1 cellular context compared by ENCODE assay signal in the genomic region with DNA sequence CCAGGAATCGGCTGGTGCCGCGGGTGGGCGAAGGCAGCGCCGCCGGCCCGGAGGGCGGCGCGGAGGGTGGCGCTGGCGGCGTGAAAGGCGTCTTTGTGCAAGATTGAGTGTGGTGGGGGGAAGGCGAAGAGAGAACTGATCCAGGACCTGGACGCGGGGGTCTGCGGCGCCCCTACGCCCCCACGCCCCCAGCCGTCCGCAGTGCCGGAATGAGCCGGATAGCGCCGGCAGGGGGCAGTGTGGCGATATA.
TF ChIP-seq lines count a peak whose summit lies in the region.

No MANE protein-coding gene starts in this region.

TF ChIP-seq in WTC11, 78 proteins besides CTCF, POLR2A, EP300 and RAD21 (continued from another document):
- TF ChIP-seq, protein P1, sequence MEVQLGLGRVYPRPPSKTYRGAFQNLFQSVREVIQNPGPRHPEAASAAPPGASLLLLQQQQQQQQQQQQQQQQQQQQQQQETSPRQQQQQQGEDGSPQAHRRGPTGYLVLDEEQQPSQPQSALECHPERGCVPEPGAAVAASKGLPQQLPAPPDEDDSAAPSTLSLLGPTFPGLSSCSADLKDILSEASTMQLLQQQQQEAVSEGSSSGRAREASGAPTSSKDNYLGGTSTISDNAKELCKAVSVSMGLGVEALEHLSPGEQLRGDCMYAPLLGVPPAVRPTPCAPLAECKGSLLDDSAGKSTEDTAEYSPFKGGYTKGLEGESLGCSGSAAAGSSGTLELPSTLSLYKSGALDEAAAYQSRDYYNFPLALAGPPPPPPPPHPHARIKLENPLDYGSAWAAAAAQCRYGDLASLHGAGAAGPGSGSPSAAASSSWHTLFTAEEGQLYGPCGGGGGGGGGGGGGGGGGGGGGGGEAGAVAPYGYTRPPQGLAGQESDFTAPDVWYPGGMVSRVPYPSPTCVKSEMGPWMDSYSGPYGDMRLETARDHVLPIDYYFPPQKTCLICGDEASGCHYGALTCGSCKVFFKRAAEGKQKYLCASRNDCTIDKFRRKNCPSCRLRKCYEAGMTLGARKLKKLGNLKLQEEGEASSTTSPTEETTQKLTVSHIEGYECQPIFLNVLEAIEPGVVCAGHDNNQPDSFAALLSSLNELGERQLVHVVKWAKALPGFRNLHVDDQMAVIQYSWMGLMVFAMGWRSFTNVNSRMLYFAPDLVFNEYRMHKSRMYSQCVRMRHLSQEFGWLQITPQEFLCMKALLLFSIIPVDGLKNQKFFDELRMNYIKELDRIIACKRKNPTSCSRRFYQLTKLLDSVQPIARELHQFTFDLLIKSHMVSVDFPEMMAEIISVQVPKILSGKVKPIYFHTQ (CRISPR knock-in tag; IDR thresholded peaks at IDR 0.05), result no peak
- TF ChIP-seq PRRX2 (CRISPR knock-in tag; IDR thresholded peaks at IDR 0.05) (no peak), ZSCAN18 (CRISPR knock-in tag; IDR thresholded peaks at IDR 0.05) (no peak), FOXP1 (CRISPR knock-in tag; IDR thresholded peaks at IDR 0.05; ENCODE audit: borderline replicate concordance) (peak; percentile 42; the same call in 1 of the 2 replicates), PRDM15 (CRISPR knock-in tag; IDR thresholded peaks at IDR 0.05) (no peak), SMAD4 (CRISPR knock-in tag; IDR thresholded peaks at IDR 0.05) (no peak), IRF1 (CRISPR knock-in tag; IDR thresholded peaks at IDR 0.05) (no peak), ZNF232 (CRISPR knock-in tag; IDR thresholded peaks at IDR 0.05) (no peak), ZNF396 (CRISPR knock-in tag; IDR thresholded peaks at IDR 0.05; ENCODE audit: borderline replicate concordance) (no peak)
- TF ChIP-seq, protein P2, sequence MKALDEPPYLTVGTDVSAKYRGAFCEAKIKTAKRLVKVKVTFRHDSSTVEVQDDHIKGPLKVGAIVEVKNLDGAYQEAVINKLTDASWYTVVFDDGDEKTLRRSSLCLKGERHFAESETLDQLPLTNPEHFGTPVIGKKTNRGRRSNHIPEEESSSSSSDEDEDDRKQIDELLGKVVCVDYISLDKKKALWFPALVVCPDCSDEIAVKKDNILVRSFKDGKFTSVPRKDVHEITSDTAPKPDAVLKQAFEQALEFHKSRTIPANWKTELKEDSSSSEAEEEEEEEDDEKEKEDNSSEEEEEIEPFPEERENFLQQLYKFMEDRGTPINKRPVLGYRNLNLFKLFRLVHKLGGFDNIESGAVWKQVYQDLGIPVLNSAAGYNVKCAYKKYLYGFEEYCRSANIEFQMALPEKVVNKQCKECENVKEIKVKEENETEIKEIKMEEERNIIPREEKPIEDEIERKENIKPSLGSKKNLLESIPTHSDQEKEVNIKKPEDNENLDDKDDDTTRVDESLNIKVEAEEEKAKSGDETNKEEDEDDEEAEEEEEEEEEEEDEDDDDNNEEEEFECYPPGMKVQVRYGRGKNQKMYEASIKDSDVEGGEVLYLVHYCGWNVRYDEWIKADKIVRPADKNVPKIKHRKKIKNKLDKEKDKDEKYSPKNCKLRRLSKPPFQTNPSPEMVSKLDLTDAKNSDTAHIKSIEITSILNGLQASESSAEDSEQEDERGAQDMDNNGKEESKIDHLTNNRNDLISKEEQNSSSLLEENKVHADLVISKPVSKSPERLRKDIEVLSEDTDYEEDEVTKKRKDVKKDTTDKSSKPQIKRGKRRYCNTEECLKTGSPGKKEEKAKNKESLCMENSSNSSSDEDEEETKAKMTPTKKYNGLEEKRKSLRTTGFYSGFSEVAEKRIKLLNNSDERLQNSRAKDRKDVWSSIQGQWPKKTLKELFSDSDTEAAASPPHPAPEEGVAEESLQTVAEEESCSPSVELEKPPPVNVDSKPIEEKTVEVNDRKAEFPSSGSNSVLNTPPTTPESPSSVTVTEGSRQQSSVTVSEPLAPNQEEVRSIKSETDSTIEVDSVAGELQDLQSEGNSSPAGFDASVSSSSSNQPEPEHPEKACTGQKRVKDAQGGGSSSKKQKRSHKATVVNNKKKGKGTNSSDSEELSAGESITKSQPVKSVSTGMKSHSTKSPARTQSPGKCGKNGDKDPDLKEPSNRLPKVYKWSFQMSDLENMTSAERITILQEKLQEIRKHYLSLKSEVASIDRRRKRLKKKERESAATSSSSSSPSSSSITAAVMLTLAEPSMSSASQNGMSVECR (CRISPR knock-in tag; IDR thresholded peaks at IDR 0.05; ENCODE audit: borderline replicate concordance), result no peak
- TF ChIP-seq, protein P3, sequence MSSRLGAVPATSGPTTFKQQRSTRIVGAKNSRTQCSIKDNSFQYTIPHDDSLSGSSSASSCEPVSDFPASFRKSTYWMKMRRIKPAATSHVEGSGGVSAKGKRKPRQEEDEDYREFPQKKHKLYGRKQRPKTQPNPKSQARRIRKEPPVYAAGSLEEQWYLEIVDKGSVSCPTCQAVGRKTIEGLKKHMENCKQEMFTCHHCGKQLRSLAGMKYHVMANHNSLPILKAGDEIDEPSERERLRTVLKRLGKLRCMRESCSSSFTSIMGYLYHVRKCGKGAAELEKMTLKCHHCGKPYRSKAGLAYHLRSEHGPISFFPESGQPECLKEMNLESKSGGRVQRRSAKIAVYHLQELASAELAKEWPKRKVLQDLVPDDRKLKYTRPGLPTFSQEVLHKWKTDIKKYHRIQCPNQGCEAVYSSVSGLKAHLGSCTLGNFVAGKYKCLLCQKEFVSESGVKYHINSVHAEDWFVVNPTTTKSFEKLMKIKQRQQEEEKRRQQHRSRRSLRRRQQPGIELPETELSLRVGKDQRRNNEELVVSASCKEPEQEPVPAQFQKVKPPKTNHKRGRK (CRISPR knock-in tag; IDR thresholded peaks at IDR 0.05; ENCODE audit: borderline replicate concordance), result no peak
- TF ChIP-seq, protein P4, sequence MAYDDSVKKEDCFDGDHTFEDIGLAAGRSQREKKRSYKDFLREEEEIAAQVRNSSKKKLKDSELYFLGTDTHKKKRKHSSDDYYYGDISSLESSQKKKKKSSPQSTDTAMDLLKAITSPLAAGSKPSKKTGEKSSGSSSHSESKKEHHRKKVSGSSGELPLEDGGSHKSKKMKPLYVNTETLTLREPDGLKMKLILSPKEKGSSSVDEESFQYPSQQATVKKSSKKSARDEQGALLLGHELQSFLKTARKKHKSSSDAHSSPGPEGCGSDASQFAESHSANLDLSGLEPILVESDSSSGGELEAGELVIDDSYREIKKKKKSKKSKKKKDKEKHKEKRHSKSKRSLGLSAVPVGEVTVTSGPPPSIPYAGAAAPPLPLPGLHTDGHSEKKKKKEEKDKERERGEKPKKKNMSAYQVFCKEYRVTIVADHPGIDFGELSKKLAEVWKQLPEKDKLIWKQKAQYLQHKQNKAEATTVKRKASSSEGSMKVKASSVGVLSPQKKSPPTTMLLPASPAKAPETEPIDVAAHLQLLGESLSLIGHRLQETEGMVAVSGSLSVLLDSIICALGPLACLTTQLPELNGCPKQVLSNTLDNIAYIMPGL (CRISPR knock-in tag; IDR thresholded peaks at IDR 0.05), result peak; percentile 87; the same call in 1 of the 2 replicates
